In the genomic region with DNA sequence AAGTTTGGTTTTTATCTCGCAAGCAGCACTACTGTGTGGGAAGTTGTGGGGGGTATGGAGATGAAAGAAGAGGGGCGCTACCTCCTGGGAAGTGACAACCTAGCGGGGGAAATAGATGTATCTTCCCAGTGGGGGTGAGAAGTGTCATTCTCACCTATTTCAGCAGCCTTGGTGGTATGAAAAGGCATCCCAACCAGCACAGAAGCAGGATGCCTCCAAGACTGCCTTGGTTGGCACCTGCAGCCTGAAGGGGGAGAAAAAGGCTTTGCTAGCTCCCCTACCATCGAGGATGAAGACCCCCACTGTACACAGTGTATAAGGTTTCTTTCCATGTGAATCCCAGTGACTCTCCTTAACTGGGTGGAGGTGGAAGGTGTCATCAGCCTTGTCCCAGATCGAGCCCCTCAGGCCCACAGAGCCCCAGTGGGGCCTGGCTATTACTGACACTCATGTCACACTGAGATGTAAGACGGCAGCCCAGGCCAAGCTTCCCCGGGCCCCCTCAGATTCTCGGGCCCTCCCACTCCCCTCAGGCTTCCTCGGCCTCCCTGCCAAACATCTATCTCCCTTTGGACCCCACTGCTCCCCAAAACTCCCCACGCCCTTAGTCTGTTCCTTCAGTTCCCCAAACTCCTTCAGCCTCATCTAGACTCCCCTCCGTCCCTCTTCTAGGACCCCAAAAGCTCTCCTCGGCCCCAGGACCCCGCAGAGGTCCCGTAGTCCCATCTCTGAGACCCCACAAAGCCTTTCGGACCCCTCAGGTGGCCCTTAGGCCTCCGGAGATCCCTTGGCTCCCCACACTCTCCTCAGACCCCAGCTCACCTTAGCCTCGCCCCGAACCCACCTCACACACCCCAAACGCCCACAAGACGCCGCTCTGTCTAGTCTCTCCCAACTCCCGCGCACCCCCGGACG, we compare ENCODE assay signal across 8 cellular contexts. TPM values are rescaled to one million over a fixed set of nuclear protein-coding genes. Genes with fewer than 3 reads are reported as not detected.
DNase-seq lines count a peak whose midpoint lies in the region; TF ChIP-seq lines count a peak whose summit lies in the region.

No MANE protein-coding gene starts in this region.

- TF ChIP-seq EP300 in ovary (IDR thresholded peaks at IDR 0.05): no peak

- DNase-seq in activated CD4-positive, alpha-beta T cell treated with anti-CD3 and anti-CD28 coated beads for 48 hours: peak; percentile 29
- DNase-seq in activated CD4-positive, alpha-beta T cell treated with anti-CD3 and anti-CD28 coated beads, Interleukin-2, amount 50 U/mL, for 1 hour: no peak
- DNase-seq in activated CD4-positive, alpha-beta T cell treated with anti-CD3 and anti-CD28 coated beads, Interleukin-2, amount 50 U/mL, for 48 hours: peak; percentile 27 to 38
- no peak for DNase-seq in fibroblast of mammary gland (ENCODE audit: low read depth)
- peak in 1 of 5 donors; percentile 17 for DNase-seq in ovary
- DNase-seq in cerebellum (ENCODE audit: low spot score): no peak
- DNase-seq in MV-4-11 (lab: John Stamatoyannopoulos, UW): no peak
- no peak for DNase-seq in ACHN

- intact Hi-C loops in ovary (cut with DNase I): no loop called here

- in situ Hi-C loops in ACHN (cut with HindIII; ENCODE audit: low pct_ligation_motif_present, low pct_unique_long_range_greater_than_20kb, low sequenced_read_pairs): no loop called here

- H3K4me3 ChIP-seq in fibroblast of mammary gland (ENCODE audit: control insufficient read depth, low read depth, low read length) (peak overlapping the region; percentile 63), ovary (peak overlapping the region; percentile 95)

- TF ChIP-seq CTCF in fibroblast of mammary gland (conservative IDR thresholded peaks at IDR 0.05; ENCODE audit: control insufficient read depth, insufficient read depth, low read depth, low read length) (no peak), ovary (IDR thresholded peaks at IDR 0.05) (no peak)

- peaks cover 3% of the 10 kb centered on the region for H3K4me1 ChIP-seq in ovary (ENCODE audit: insufficient read depth)

- H3K27me3 ChIP-seq in ovary: no peaks in the 10 kb centered on the region

- no peaks in the 10 kb centered on the region for H3K9me3 ChIP-seq in ovary

- H3K27ac ChIP-seq in ovary: peak overlapping the region; percentile 31 to 71

- no peak for TF ChIP-seq POLR2A in ovary (IDR thresholded peaks at IDR 0.05)

- H3K36me3 ChIP-seq in ovary: no peaks in the 10 kb centered on the region

- WGBS in ovary, 3 donors: 10 to 13% (median 13%) methylated on average over 25 of the region's 25 CpGs

RNA-seq across cellular contexts. Expression of gene COMMD7, which starts 0.7 kb away (rescaled TPM):
- total RNA-seq in ovary (10 to 100 TPM; 14.2 to 38.4 (median 25.4) TPM), cerebellum (18.4 TPM)
- polyA plus RNA-seq in ovary: 10 to 100 TPM; 36.0 to 51.8 TPM

RNA-seq across cellular contexts. Expression of gene DNMT3B, which starts 19.6 kb away (rescaled TPM):
- 1 to 10 TPM in 2 of 7 donors, under 1 TPM in 5; 0.46 to 2.1 (median 0.80) TPM for total RNA-seq in ovary
- 1 to 10 TPM in 1 of 2 donors, under 1 TPM in 1; 0.67 to 1.0 TPM for polyA plus RNA-seq in ovary
- 9.3 TPM for total RNA-seq in cerebellum

Comparison
In these comparisons a context has a peak if more than half of its experiments do, and no peak if none do; other contexts are left out.
1. DNase-seq: peak in activated CD4-positive, alpha-beta T cell treated with anti-CD3 and anti-CD28 coated beads for 48 hours (single experiment) and activated CD4-positive, alpha-beta T cell treated with anti-CD3 and anti-CD28 coated beads, Interleukin-2, amount 50 U/mL, for 48 hours (2 of 2); none in activated CD4-positive, alpha-beta T cell treated with anti-CD3 and anti-CD28 coated beads, Interleukin-2, amount 50 U/mL, for 1 hour (single experiment), fibroblast of mammary gland (single experiment), cerebellum (single experiment), MV-4-11 (single experiment) and ACHN (single experiment).